Comparison of ENCODE assay signal across 20 cellular contexts in the genomic region with DNA sequence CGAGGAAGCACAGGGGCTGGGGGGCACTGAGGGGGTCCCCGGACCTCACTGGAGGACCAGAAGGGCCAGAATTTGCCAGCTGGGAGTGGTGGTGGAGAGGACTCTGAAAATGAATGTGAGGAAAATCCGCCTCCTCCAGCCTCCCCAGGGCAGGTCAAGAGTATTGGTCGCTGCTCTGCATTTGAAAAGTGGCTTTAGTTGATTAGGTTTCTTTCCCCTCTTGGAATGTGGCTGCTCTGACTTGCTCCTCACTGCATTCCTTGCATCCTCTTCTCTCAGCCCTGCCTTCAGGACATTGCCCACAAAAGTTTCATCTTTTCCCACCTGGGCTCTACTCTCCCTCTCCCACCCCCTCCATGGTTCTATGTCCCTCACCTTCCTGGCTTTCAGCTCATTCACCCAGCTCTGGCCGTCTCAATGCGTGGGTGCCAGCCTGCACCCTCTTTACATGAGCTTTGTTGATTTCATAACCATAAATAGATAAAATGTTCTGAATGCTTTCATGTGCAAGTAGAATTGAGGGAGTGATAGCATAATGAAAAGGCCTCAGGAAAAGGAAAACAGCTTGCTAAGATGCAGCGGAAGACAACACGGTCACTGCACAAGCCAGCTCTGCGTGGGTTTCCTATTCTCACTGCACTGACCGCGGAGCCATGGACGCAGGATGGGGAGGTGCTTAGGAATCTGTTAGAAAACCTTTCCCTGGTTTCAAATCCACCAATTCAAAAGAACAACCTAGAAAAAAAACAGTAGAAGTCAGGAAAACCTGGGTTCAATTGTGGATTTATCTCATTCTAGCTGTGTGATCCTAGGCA. TPM values are rescaled to one million over a fixed set of nuclear protein-coding genes. Genes with fewer than 3 reads are reported as not detected.
DNase-seq lines count a peak whose midpoint lies in the region; ATAC-seq and TF ChIP-seq lines count a peak whose summit lies in the region.
"Had no signal": no experiment of that assay in that cellular context is flagged by ENCODE, and none has a peak within 500 bp of the region (broad histone marks: within the 10 kb centered on the region; RNA-seq: fewer than 3 reads in every experiment).

No MANE protein-coding gene starts in this region.

- TF ChIP-seq RAD21 in neural cell (conservative IDR thresholded peaks at IDR 0.05): no peak

- no peak overlapping the region for H4K5ac ChIP-seq in H9 (ENCODE audit: insufficient read length, low read depth, low read length)

- peaks cover 67 to 71% of the 10 kb centered on the region in 2 experiments for H3K4me1 Mint-ChIP-seq in H9
- peaks cover 81% of the 10 kb centered on the region for H3K4me1 Mint-ChIP-seq in brain

- peak overlapping the region; percentile 70 for H3K18ac ChIP-seq in H9 (ENCODE audit: insufficient read length, low read depth, low read length)

- H3K79me2 ChIP-seq in H9 (ENCODE audit: insufficient read depth, low read length) (no peaks in the 10 kb centered on the region), neural cell (replicated peaks; ENCODE audit: insufficient read depth, low read length) (peaks cover 3% of the 10 kb centered on the region)

- H3K4me3 Mint-ChIP-seq in H9: peak overlapping the region; percentile 34 to 52; a peak in 4 of 5 replicates
- peak overlapping the region in 3 of 5 experiments; percentile 1 to 24 (median 20) for H3K4me3 Mint-ChIP-seq in brain

- no peak overlapping the region for H2BK5ac ChIP-seq in H9 (ENCODE audit: insufficient read length, low read length)

- ATAC-seq in mucosa of descending colon (no peak), HG02571 (IDR thresholded peaks at IDR 0.05; ENCODE audit: unreplicated experiment) (no peak)
- ATAC-seq: GM12878 had no signal

- H2BK12ac ChIP-seq in H9 (ENCODE audit: insufficient read length, low read depth, low read length): no peak overlapping the region

- H3T11ph ChIP-seq in H9 (ENCODE audit: low read length): no peak overlapping the region

- TF ChIP-seq CTCF in H9 (conservative IDR thresholded peaks at IDR 0.05) (no peak), brain (conservative IDR thresholded peaks at IDR 0.05) (no peak), neural cell (IDR thresholded peaks at IDR 0.05; ENCODE audit: poor library complexity, severe bottlenecking) (no peak), mucosa of descending colon (IDR thresholded peaks at IDR 0.05) (no peak)

- H3K9me3 Mint-ChIP-seq in H9 (no peaks in the 10 kb centered on the region; a peak in 1 of 5 replicates), brain (peaks cover 0 to 5% (median 0%) of the 10 kb centered on the region in 5 experiments)

- H3K79me1 ChIP-seq in H9 (ENCODE audit: insufficient read depth, low read depth, low read length, poor library complexity, severe bottlenecking): no peaks in the 10 kb centered on the region

- no CpG with 5 or more reads among the region's 12 CpGs for WGBS in H9 (ENCODE audit: extremely low coverage, insufficient read length, low lambda C conversion rate)

- H3K27ac ChIP-seq in H9 (ENCODE audit: insufficient read length, low read depth, low read length) (peak overlapping the region; percentile 14), neural cell (ENCODE audit: low read length) (no peak overlapping the region)
- H3K27ac ChIP-seq: BLaER1 treated with 17β-estradiol and CSF1 and Interleukin-3, amounts not matched to agents 10 nM and 100 nM; GM23248; Peyer's patch had no signal

- no peaks in the 10 kb centered on the region for H3K9me2 ChIP-seq in neural cell (ENCODE audit: insufficient read depth, low read length)
- H3K9me2 ChIP-seq: SK-N-SH had no signal

- no peak overlapping the region for H2BK15ac ChIP-seq in H9 (ENCODE audit: low read depth, low read length)

- H3K4me3 ChIP-seq in neural cell (ENCODE audit: low read length): no peak overlapping the region
- no peak overlapping the region for H3K4me3 ChIP-seq in mucosa of descending colon
- H3K4me3 ChIP-seq: BLaER1 treated with 17β-estradiol and CSF1 and Interleukin-3, amounts not matched to agents 10 nM and 100 nM; GM12878; GM23248; Peyer's patch had no signal

- H4K20me1 ChIP-seq in H9 (ENCODE audit: control insufficient read depth, insufficient read depth, insufficient read length) (no peaks in the 10 kb centered on the region), neural cell (ENCODE audit: insufficient read depth) (no peaks in the 10 kb centered on the region)

- no peak overlapping the region for H3K56ac ChIP-seq in H9 (ENCODE audit: insufficient read length, low read depth, low read length)

- peaks cover 13% of the 10 kb centered on the region for H3K27me3 Mint-ChIP-seq in H9 (ENCODE audit: low read depth)
- H3K27me3 Mint-ChIP-seq in brain: peaks cover 18% of the 10 kb centered on the region

- peaks cover 6% of the 10 kb centered on the region; the same call in 1 of the 2 replicates for H3K27me3 ChIP-seq in H9 (ENCODE audit: insufficient read depth, low read length)
- H3K27me3 ChIP-seq in neural cell (ENCODE audit: insufficient read depth, low read depth, low read length): peaks cover 10% of the 10 kb centered on the region
- H3K27me3 ChIP-seq: Peyer's patch had no signal

- DNase-seq in H9 (peak; percentile 70), iPS DF 4.7 (ENCODE audit: extremely low read depth, low spot score) (peak; percentile 51), ecto neural progenitor cell (ENCODE audit: low spot score) (no peak), mucosa of descending colon (no peak)
- DNase-seq: DND-41, GDM1, GM23248, NCI-H1436 treated with DMSO at 0.1 percent for 48 hours, NCI-H2081 treated with DMSO at 0.1 percent for 48 hours, NCI-H2227 treated with DMSO at 0.1 percent for 48 hours, NCI-H524, Peyer's patch, Right ventricle myocardium superior, SK-N-SH had no signal

- no peak overlapping the region for H2AFZ ChIP-seq in H9 (ENCODE audit: low read length)
- no peak overlapping the region for H2AFZ ChIP-seq in neural cell (ENCODE audit: low read depth, low read length)
- H2AFZ ChIP-seq: GM23248 had no signal

- TF ChIP-seq EP300 in neural cell (conservative IDR thresholded peaks at IDR 0.05; ENCODE audit: poor library complexity, severe bottlenecking): no peak

- no peaks in the 10 kb centered on the region for H3F3A ChIP-seq in neural cell (ENCODE audit: insufficient read depth, low read length, poor library complexity, severe bottlenecking)

- H2AK5ac ChIP-seq in H9 (ENCODE audit: insufficient read length, low read length): no peak overlapping the region

- no peak overlapping the region for H2BK20ac ChIP-seq in H9 (ENCODE audit: low read depth, low read length, poor library complexity, severe bottlenecking)

- no peak overlapping the region for H2BK120ac ChIP-seq in H9 (ENCODE audit: low read depth, low read length, poor library complexity, severe bottlenecking)

- H4K91ac ChIP-seq in H9 (ENCODE audit: insufficient read length, low read depth, low read length): no peak overlapping the region

- H3K36me3 Mint-ChIP-seq in H9 (ENCODE audit: insufficient read depth in 1 of 3, low read depth in 3 of 3): no peaks in the 10 kb centered on the region
- H3K36me3 Mint-ChIP-seq in brain: no peaks in the 10 kb centered on the region

- no peak overlapping the region for H4K8ac ChIP-seq in H9 (replicated peaks; ENCODE audit: insufficient read length, low read depth, low read length)

- peaks cover 20% of the 10 kb centered on the region for H3K4me1 ChIP-seq in H9 (ENCODE audit: insufficient read depth, low read length)
- no peaks in the 10 kb centered on the region for H3K4me1 ChIP-seq in mucosa of descending colon (ENCODE audit: low read depth)

- no peak overlapping the region for H3K23ac ChIP-seq in H9 (ENCODE audit: insufficient read length, low read depth, low read length)

- intact Hi-C loops in mucosa of descending colon (cut with DNase I, micrococcal nuclease): loop anchor here (10.0 kb wide), 2 partner anchors 260 to 270 kb away; a partner anchor contains a TSS

- no peak overlapping the region for H3K4ac ChIP-seq in H9 (ENCODE audit: low read depth, low read length)

- peak overlapping the region; percentile 42 to 97 (median 93); a peak in 5 of 7 replicates for H3K27ac Mint-ChIP-seq in H9
- H3K27ac Mint-ChIP-seq in brain: peak overlapping the region in 2 of 5 experiments; percentile 36 to 97

- peaks cover 3% of the 10 kb centered on the region for H3K23me2 ChIP-seq in H9 (ENCODE audit: insufficient read length, low read depth, low read length, poor library complexity, severe bottlenecking)

- H3K36me3 ChIP-seq in neural cell (ENCODE audit: insufficient read depth, low read length): no peaks in the 10 kb centered on the region
- no peaks in the 10 kb centered on the region for H3K36me3 ChIP-seq in mucosa of descending colon (ENCODE audit: low read depth)
- H3K36me3 ChIP-seq: BLaER1 treated with 17β-estradiol and CSF1 and Interleukin-3, amounts not matched to agents 10 nM and 100 nM; Peyer's patch had no signal

- H3K4me2 ChIP-seq in H9 (ENCODE audit: insufficient read depth, insufficient read length, low read length) (peak overlapping the region; percentile 27), neural cell (ENCODE audit: low read length) (no peak overlapping the region)
- H3K4me2 ChIP-seq: BLaER1 treated with 17β-estradiol and CSF1 and Interleukin-3, amounts not matched to agents 10 nM and 100 nM; SK-N-SH had no signal

- H3K9ac ChIP-seq in H9 (ENCODE audit: extremely low read depth, insufficient read length, low read length): no peak overlapping the region
- H3K9ac ChIP-seq in neural cell (ENCODE audit: low read length): peak overlapping the region; percentile 15
- H3K9ac ChIP-seq: BLaER1 treated with 17β-estradiol and CSF1 and Interleukin-3, amounts not matched to agents 10 nM and 100 nM; GM23248; SK-N-SH had no signal

- H3K9me3 ChIP-seq in H9 (ENCODE audit: control insufficient read depth, low read depth, low read length) (no peaks in the 10 kb centered on the region), neural cell (ENCODE audit: low read length) (no peaks in the 10 kb centered on the region), mucosa of descending colon (no peaks in the 10 kb centered on the region)
- H3K9me3 ChIP-seq: BLaER1 treated with 17β-estradiol and CSF1 and Interleukin-3, amounts not matched to agents 10 nM and 100 nM; Peyer's patch; SK-N-SH had no signal

- H3K14ac ChIP-seq in H9 (ENCODE audit: insufficient read depth, low read length): 0 out of 2 replicates have a peak overlapping the region, but pooled peaks have one; percentile 39

RNA-seq across cellular contexts. Expression of a gene that starts 6.5 kb away (rescaled TPM):
- total RNA-seq in H9 (2021) (1.6 and 1.8 TPM in 2 replicates), mucosa of descending colon (1 to 10 TPM in 1 of 3 donors, not detected in 2; 5.6 TPM)
- polyA plus RNA-seq in brain (ENCODE audit: insufficient read depth, low read depth, low replicate concordance) (not detected), neural cell (6.7 and 10.6 TPM in 2 replicates)
- polyA minus RNA-seq in neural cell: 13.4 and 21.9 TPM in 2 replicates
- total RNA-seq: GM23248, HT-29, Peyer's patch, Right ventricle myocardium superior had no signal
- polyA plus RNA-seq: GM23248 had no signal

RNA-seq across cellular contexts. Expression of a gene that starts 24.3 kb away (rescaled TPM):
- total RNA-seq in H9 (2021) (105 and 106 TPM in 2 replicates), mucosa of descending colon (10 to 100 TPM; 43.7 to 64.9 (median 46.6) TPM)
- polyA plus RNA-seq in brain (ENCODE audit: insufficient read depth, low read depth, low replicate concordance) (75.6 TPM), neural cell (50.9 and 54.3 TPM in 2 replicates)
- 13.1 and 15.2 TPM in 2 replicates for polyA minus RNA-seq in neural cell

RNA-seq across cellular contexts. Expression of a gene that starts 42.8 kb away (rescaled TPM):
- total RNA-seq in H9 (2021) (29.7 and 29.8 TPM in 2 replicates), mucosa of descending colon (10 to 100 TPM; 10.3 to 22.6 (median 14.9) TPM)
- polyA plus RNA-seq in brain (ENCODE audit: insufficient read depth, low read depth, low replicate concordance) (4.8 TPM), neural cell (1.7 and 2.2 TPM in 2 replicates)
- polyA minus RNA-seq in neural cell: 1.5 and 2.1 TPM in 2 replicates
- total RNA-seq: GM23248 had no signal
- polyA plus RNA-seq: GM23248 had no signal

RNA-seq across cellular contexts. Expression of a gene that starts 52.4 kb away (rescaled TPM):
- total RNA-seq in H9 (2021) (9.3 and 10.3 TPM in 2 replicates), mucosa of descending colon (10 to 100 TPM in 1 of 3 donors, 1 to 10 TPM in 2; 2.8 to 25.5 (median 3.6) TPM)
- polyA plus RNA-seq in brain (ENCODE audit: insufficient read depth, low read depth, low replicate concordance) (27.7 TPM), neural cell (13.3 and 16.2 TPM in 2 replicates)
- 21.4 and 26.3 TPM in 2 replicates for polyA minus RNA-seq in neural cell

Comparison
In these comparisons a context has a peak if more than half of its experiments do, and no peak if none do; other contexts are left out.
1. DNase-seq: peak in H9 (single experiment) and iPS DF 4.7 (single experiment); none in ecto neural progenitor cell (single experiment) and mucosa of descending colon (0 of 3).